1 cellular context compared by ENCODE assay signal in the genomic region with DNA sequence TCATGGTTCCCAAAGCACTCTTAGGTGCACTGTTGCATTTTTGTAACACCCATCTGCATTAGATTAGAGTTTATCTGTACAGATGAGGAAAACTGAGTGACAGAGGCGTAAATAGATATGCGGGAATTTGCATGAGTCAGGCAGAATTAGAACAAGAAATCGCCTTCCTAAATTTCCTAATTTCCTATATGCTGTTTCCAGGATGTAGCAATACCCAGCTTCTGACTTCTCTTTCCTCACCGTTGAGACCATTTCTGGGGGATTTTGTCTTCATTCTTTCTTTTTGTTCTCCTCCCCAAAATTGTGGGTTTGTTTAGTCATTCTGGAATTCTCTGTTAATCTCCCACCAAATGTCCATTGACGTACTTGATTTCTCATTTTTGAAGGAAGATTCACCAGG.
TF ChIP-seq lines count a peak whose summit lies in the region.

No MANE protein-coding gene starts in this region.

TF ChIP-seq in HepG2, 621 proteins besides CTCF, POLR2A, EP300 and RAD21:
- TF ChIP-seq ZSCAN5A (CRISPR knock-in tag; IDR thresholded peaks at IDR 0.05; ENCODE audit: borderline replicate concordance) (no peak), ONECUT2 (CRISPR knock-in tag; IDR thresholded peaks at IDR 0.05) (no peak), POGZ (CRISPR knock-in tag; IDR thresholded peaks at IDR 0.05) (no peak), MED1 (CRISPR knock-in tag; IDR thresholded peaks at IDR 0.05) (no peak), ZNF670 (CRISPR knock-in tag; IDR thresholded peaks at IDR 0.05; ENCODE audit: borderline replicate concordance) (no peak), HNF4G (IDR thresholded peaks at IDR 0.05; ENCODE audit: borderline replicate concordance, low read depth, low read length) (no peak), HNF4G (CRISPR knock-in tag; IDR thresholded peaks at IDR 0.05; ENCODE audit: borderline replicate concordance, low read depth) (no peak), ZNF720 (CRISPR knock-in tag; IDR thresholded peaks at IDR 0.05) (no peak), GMEB1 (CRISPR knock-in tag; IDR thresholded peaks at IDR 0.05; ENCODE audit: borderline replicate concordance) (no peak)
TF ChIP-seq in HepG2: peak in this region for 0.
